In genomic region chr16:30378236-30379164, GRCh38 we compare ENCODE assay signal across 8 cellular contexts. TPM values are rescaled to one million over a fixed set of nuclear protein-coding genes. Genes with fewer than 3 reads are reported as not detected.
DNase-seq lines count a peak whose midpoint lies in the region; ATAC-seq, FAIRE-seq and TF ChIP-seq lines count a peak whose summit lies in the region.

No MANE protein-coding gene starts in this region.

- 0 to 2% (median 1%) methylated on average over 42 to 68 of the region's 68 CpGs for WGBS in spleen, 5 donors

- FAIRE-seq in bronchial epithelial cell (lab: Jason Lieb, UNC), result no peak

- H3K4me1 ChIP-seq in spleen, result peaks cover 23 to 73% (median 49%) of the 10 kb centered on the region in 6 donors

- H3K36me3 ChIP-seq in bronchial epithelial cell (ENCODE audit: control insufficient read depth, insufficient read depth, low read length) (no peaks in the 10 kb centered on the region), spleen (peaks cover 0 to 11% (median 0%) of the 10 kb centered on the region in 6 donors)

- intact Hi-C loops in spleen (cut with DNase I; ENCODE audit: low total_unique reads), result no loop called here

- H3K9me3 ChIP-seq in spleen, result no peaks in the 10 kb centered on the region

- DNase-seq in AG08395 (ENCODE audit: low spot score), result peak; percentile 99
- DNase-seq in NCI-H2196 treated with DMSO at 0.1 percent for 48 hours (lab: John Stamatoyannopoulos, UW; ENCODE audit: unreplicated experiment), result peak; percentile 96
- peak; percentile 87 for DNase-seq in bronchial epithelial cell (ENCODE audit: low read depth)
- DNase-seq in inferior parietal cortex (ENCODE audit: extremely low spot score), result peak; percentile 96
- peak; percentile 100 for DNase-seq in spleen

- no peaks in the 10 kb centered on the region for H3K27me3 ChIP-seq in bronchial epithelial cell (ENCODE audit: control insufficient read depth, insufficient read depth, low read length)
- no peaks in the 10 kb centered on the region for H3K27me3 ChIP-seq in spleen (replicated peaks in 1 of 7)

- H3K27ac ChIP-seq in spleen, result peak overlapping the region; percentile 99 to 100 (median 100)

- TF ChIP-seq POLR2A in spleen (IDR thresholded peaks at IDR 0.05), result peak in 1 of 3 donors; percentile 25

- TF ChIP-seq CTCF in WI38 (IDR thresholded peaks at IDR 0.05; ENCODE audit: low read depth, low read length) (no peak), bronchial epithelial cell (IDR thresholded peaks at IDR 0.05; ENCODE audit: insufficient read depth, low read length, severe bottlenecking) (peak; percentile 29), spleen (IDR thresholded peaks at IDR 0.05 in 8 of 11, conservative IDR thresholded peaks at IDR 0.05 in 3 of 11) (peak in 5 of 11 experiments; percentile 10 to 36 (median 25))

- ATAC-seq in GM18907 (IDR thresholded peaks at IDR 0.05; ENCODE audit: unreplicated experiment) (peak; percentile 86), HG03139 (IDR thresholded peaks at IDR 0.05; ENCODE audit: unreplicated experiment) (peak; percentile 70)

- peak overlapping the region; percentile 76 for H3K4me3 ChIP-seq in WI38 (ENCODE audit: low read depth, low read length)
- H3K4me3 ChIP-seq in bronchial epithelial cell (ENCODE audit: low read depth, low read length), result peak overlapping the region; percentile 50
- H3K4me3 ChIP-seq in spleen, result peak overlapping the region; percentile 50 to 87 (median 70)

RNA-seq across cellular contexts. Expression of gene SEPTIN1, which starts 3.9 kb away (rescaled TPM):
- total RNA-seq in bronchial epithelial cell (under 0.01 TPM in 1 of 2 replicates, not detected in the other), spleen (100 to 1,000 TPM in 1 of 7 donors, 10 to 100 TPM in 6; 38.5 to 105 (median 72.4) TPM)
- polyA plus RNA-seq in spleen, result 100 to 1,000 TPM; 154 to 199 (median 179) TPM

RNA-seq across cellular contexts. Expression of gene MYL11, which starts 3.9 kb away (rescaled TPM):
- total RNA-seq in bronchial epithelial cell (not detected in 2 replicates), spleen (1 to 10 TPM in 1 of 7 donors, not detected in 6; 1.4 TPM)
- 1 to 10 TPM; 2.7 to 4.3 (median 2.8) TPM for polyA plus RNA-seq in spleen

RNA-seq across cellular contexts. Expression of gene TBC1D10B, which starts 8.2 kb away (rescaled TPM):
- total RNA-seq in bronchial epithelial cell, result 13.7 and 15.6 TPM in 2 replicates
- total RNA-seq in spleen, result 10 to 100 TPM; 32.5 to 50.4 (median 45.8) TPM
- 10 to 100 TPM; 17.3 to 33.3 (median 22.5) TPM for polyA plus RNA-seq in spleen

RNA-seq across cellular contexts. Expression of gene ZNF48, which starts 16.7 kb away (rescaled TPM):
- total RNA-seq in bronchial epithelial cell (11.4 and 12.9 TPM in 2 replicates), spleen (10 to 100 TPM in 3 of 7 donors, 1 to 10 TPM in 4; 7.1 to 10.4 (median 9.5) TPM)
- polyA plus RNA-seq in spleen, result 1 to 10 TPM; 2.7 to 5.7 (median 3.5) TPM

RNA-seq across cellular contexts. Expression of gene CD2BP2, which starts 23.4 kb away (rescaled TPM):
- 37.6 and 39.8 TPM in 2 replicates for total RNA-seq in bronchial epithelial cell
- 10 to 100 TPM; 33.9 to 60.0 (median 55.8) TPM for total RNA-seq in spleen
- polyA plus RNA-seq in spleen, result 10 to 100 TPM; 27.8 to 42.9 (median 42.9) TPM

Comparison
In these comparisons a context has a peak if more than half of its experiments do, and no peak if none do; other contexts are left out.
1. Peak in every context shown above with its lines: DNase-seq, ATAC-seq, H3K4me3 ChIP-seq and H3K27ac ChIP-seq.
2. RNA of gene SEPTIN1, which starts 3.9 kb away (total RNA-seq): 38.5 to 105 TPM in spleen; under 0.01 TPM in bronchial epithelial cell; every median in the first group is over 10 times any median in the second.